In the genomic region with DNA sequence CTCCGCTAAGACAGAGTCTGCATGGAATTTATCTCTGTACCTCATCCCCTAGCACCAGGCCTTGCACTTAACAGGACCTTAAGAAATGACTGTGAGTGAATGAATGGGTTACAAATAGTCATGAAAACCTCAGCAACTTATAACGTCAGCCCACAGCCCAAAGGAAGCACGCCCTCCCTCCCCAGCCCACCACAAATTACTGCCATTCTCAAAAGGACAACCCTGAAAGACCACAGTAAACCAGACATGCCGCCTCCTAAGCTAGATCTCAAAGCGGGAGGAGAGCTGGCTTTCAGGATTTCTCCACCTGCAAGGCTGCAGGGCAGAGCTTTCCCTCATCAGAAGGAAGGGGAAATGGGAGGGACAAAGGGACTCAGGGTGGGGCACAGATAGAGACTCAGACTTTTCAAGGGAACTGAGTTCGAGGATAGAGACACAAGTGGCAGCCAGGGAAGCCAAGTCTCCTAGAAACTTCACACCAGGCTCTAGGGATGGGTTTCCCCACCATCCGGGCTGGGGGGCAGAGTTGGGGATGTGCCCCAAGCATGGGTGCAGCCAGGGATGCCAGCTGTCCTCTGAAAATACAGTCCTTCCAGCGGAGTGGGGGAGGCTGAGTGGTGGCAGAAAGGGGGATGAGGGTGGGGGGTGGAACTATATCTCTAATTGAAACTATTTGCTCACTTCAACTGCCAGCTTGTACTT, we compare ENCODE assay signal across 11 cellular contexts. TPM values are rescaled to one million over a fixed set of nuclear protein-coding genes. Genes with fewer than 3 reads are reported as not detected.
DNase-seq lines count a peak whose midpoint lies in the region; ATAC-seq and TF ChIP-seq lines count a peak whose summit lies in the region.
"Had no signal": no experiment of that assay in that cellular context is flagged by ENCODE, and none has a peak within 500 bp of the region (broad histone marks: within the 10 kb centered on the region; RNA-seq: fewer than 3 reads in every experiment).

No MANE protein-coding gene starts in this region.

- TF ChIP-seq CTCF in left ventricle myocardium inferior (IDR thresholded peaks at IDR 0.05; ENCODE audit: borderline replicate concordance) (no peak), tibial nerve (IDR thresholded peaks at IDR 0.05) (no peak), A673 (conservative IDR thresholded peaks at IDR 0.05; ENCODE audit: low read depth, low read length) (no peak)

- ATAC-seq in activated CD8-positive, alpha-beta T cell treated with anti-CD3 and anti-CD28 coated beads, Interleukin-2, amount 10 ng/mL, durations not matched to agents 7 days and 5 days = peak; percentile 30
- ATAC-seq in HG03571 (IDR thresholded peaks at IDR 0.05; ENCODE audit: unreplicated experiment) (no peak), HG03460 (IDR thresholded peaks at IDR 0.05; ENCODE audit: unreplicated experiment) (no peak)

- H3K36me3 ChIP-seq in left ventricle myocardium inferior = no peaks in the 10 kb centered on the region
- H3K36me3 ChIP-seq in tibial nerve = no peaks in the 10 kb centered on the region
- no peaks in the 10 kb centered on the region for H3K36me3 ChIP-seq in A673 (ENCODE audit: insufficient read depth, low read length, poor library complexity, severe bottlenecking)
- H3K36me3 ChIP-seq: neutrophil had no signal

- intact Hi-C loops in activated naive CD4-positive, alpha-beta T cell treated with anti-CD3 and anti-CD28 coated beads for 36 hours (cut with micrococcal nuclease) = loop anchor here (5.0 to 10.0 kb wide), 2 partner anchors 60 to 222 kb away; a partner anchor contains a TSS
- intact Hi-C loops in left ventricle myocardium inferior (cut with micrococcal nuclease) (no loop called here), A673 (cut with micrococcal nuclease; ENCODE audit: unreplicated experiment) (no loop called here)

- no TSS peak for BruUV-seq in A673 (replicated peaks; lab: Mats Ljungman, UMichigan)

- no peaks in the 10 kb centered on the region for H3K9me3 ChIP-seq in left ventricle myocardium inferior (replicated peaks)
- H3K9me3 ChIP-seq in tibial nerve = no peaks in the 10 kb centered on the region
- no peaks in the 10 kb centered on the region for H3K9me3 ChIP-seq in A673 (ENCODE audit: low read depth, low read length, poor library complexity, severe bottlenecking)
- H3K9me3 ChIP-seq: neutrophil had no signal

- CTCF ChIA-PET in activated naive CD4-positive, alpha-beta T cell treated with anti-CD3 and anti-CD28 coated beads for 36 hours (lab: Charles Lee) = interaction anchor here (1.0 to 1.1 kb wide), 2 partner anchors 54 to 114 kb away, joined by 3 to 4 read pairs; no protein-coding TSS in a partner anchor
- CTCF ChIA-PET in activated CD8-positive, alpha-beta T cell treated with anti-CD3 and anti-CD28 coated beads, Interleukin-2, amount 10 ng/mL, durations not matched to agents 7 days and 5 days (lab: Charles Lee) = interaction anchor here (0.6 to 2.0 kb wide), 6 partner anchors 12 to 171 kb away, joined by 3 to 10 read pairs (median 4); no protein-coding TSS in a partner anchor
- CTCF ChIA-PET in A673 (lab: Charles Lee) = no interaction called here

- no peaks in the 10 kb centered on the region for H3K9me3 Mint-ChIP-seq in activated naive CD4-positive, alpha-beta T cell treated with anti-CD3 and anti-CD28 coated beads for 36 hours
- H3K9me3 Mint-ChIP-seq in activated CD8-positive, alpha-beta T cell treated with anti-CD3 and anti-CD28 coated beads, Interleukin-2, amount 10 ng/mL, durations not matched to agents 7 days and 5 days (ENCODE audit: insufficient read depth) = no peaks in the 10 kb centered on the region

- H3K4me1 Mint-ChIP-seq in activated naive CD4-positive, alpha-beta T cell treated with anti-CD3 and anti-CD28 coated beads for 36 hours (ENCODE audit: low read depth) = peaks cover 74% of the 10 kb centered on the region
- peaks cover 70% of the 10 kb centered on the region for H3K4me1 Mint-ChIP-seq in activated CD8-positive, alpha-beta T cell treated with anti-CD3 and anti-CD28 coated beads, Interleukin-2, amount 10 ng/mL, durations not matched to agents 7 days and 5 days (ENCODE audit: low read depth)

- H3K36me3 Mint-ChIP-seq in activated naive CD4-positive, alpha-beta T cell treated with anti-CD3 and anti-CD28 coated beads for 36 hours (ENCODE audit: low read depth) = no peaks in the 10 kb centered on the region
- no peaks in the 10 kb centered on the region for H3K36me3 Mint-ChIP-seq in activated CD8-positive, alpha-beta T cell treated with anti-CD3 and anti-CD28 coated beads, Interleukin-2, amount 10 ng/mL, durations not matched to agents 7 days and 5 days (ENCODE audit: low read depth)

- H3K4me3 Mint-ChIP-seq in activated naive CD4-positive, alpha-beta T cell treated with anti-CD3 and anti-CD28 coated beads for 36 hours = no peak overlapping the region
- H3K4me3 Mint-ChIP-seq in activated CD8-positive, alpha-beta T cell treated with anti-CD3 and anti-CD28 coated beads, Interleukin-2, amount 10 ng/mL, durations not matched to agents 7 days and 5 days = peak overlapping the region; percentile 66

- H3K4me1 ChIP-seq in left ventricle myocardium inferior (peaks cover 67% of the 10 kb centered on the region), tibial nerve (peaks cover 0 to 64% (median 32%) of the 10 kb centered on the region in 4 donors), A673 (ENCODE audit: insufficient read depth, low read length, poor library complexity, severe bottlenecking) (peaks cover 7% of the 10 kb centered on the region)

- no peak for DNase-seq in activated naive CD4-positive, alpha-beta T cell treated with anti-CD3 and anti-CD28 coated beads for 36 hours
- no peak for DNase-seq in activated naive CD4-positive, alpha-beta T cell treated with anti-CD3 and anti-CD28 coated beads, Interleukin-2, amount 50 U/mL, for 16 hours
- DNase-seq in activated CD8-positive, alpha-beta T cell treated with anti-CD3 and anti-CD28 coated beads, Interleukin-2, amount 10 ng/mL, durations not matched to agents 7 days and 5 days = peak; percentile 79
- DNase-seq in left ventricle myocardium inferior (no peak), tibial nerve (ENCODE audit: low spot score in 2 of 2) (no peak), A673 (ENCODE audit: low spot score) (no peak)
- DNase-seq: NCI-H446; stimulated activated CD4-positive, alpha-beta T cell treated with anti-CD3 and anti-CD28 coated beads, Interleukin-4, amount 100 ng/mL, for 1 hour had no signal

- POLR2A ChIA-PET in activated CD8-positive, alpha-beta T cell treated with anti-CD3 and anti-CD28 coated beads, Interleukin-2, amount 10 ng/mL, durations not matched to agents 7 days and 5 days (lab: Charles Lee) = interaction anchor here (1.7 kb wide), 1 partner anchor 58 kb away, joined by 8 read pairs; no protein-coding TSS in a partner anchor
- POLR2A ChIA-PET in A673 (lab: Charles Lee; ENCODE audit: low non-redundant PET) = no interaction called here

- no peaks in the 10 kb centered on the region for H3K27me3 Mint-ChIP-seq in activated naive CD4-positive, alpha-beta T cell treated with anti-CD3 and anti-CD28 coated beads for 36 hours (ENCODE audit: low read depth)
- H3K27me3 Mint-ChIP-seq in activated CD8-positive, alpha-beta T cell treated with anti-CD3 and anti-CD28 coated beads, Interleukin-2, amount 10 ng/mL, durations not matched to agents 7 days and 5 days (ENCODE audit: low read depth) = peaks cover 3% of the 10 kb centered on the region

- TF ChIP-seq EP300 in tibial nerve (IDR thresholded peaks at IDR 0.05) = no peak

- H3K27ac ChIP-seq in left ventricle myocardium inferior (replicated peaks) (peak overlapping the region; percentile 82), tibial nerve (peak overlapping the region in 3 of 4 donors; percentile 47 to 60 (median 56)), A673 (ENCODE audit: low read depth, low read length, poor library complexity, severe bottlenecking) (no peak overlapping the region)
- H3K27ac ChIP-seq: neutrophil had no signal

- no peak overlapping the region for H3K4me3 ChIP-seq in left ventricle myocardium inferior
- H3K4me3 ChIP-seq in tibial nerve = no peak overlapping the region
- no peak overlapping the region for H3K4me3 ChIP-seq in A673 (ENCODE audit: low read depth, low read length, poor library complexity, severe bottlenecking)

- H3K27me3 ChIP-seq in left ventricle myocardium inferior (ENCODE audit: low read depth) (peaks cover 49% of the 10 kb centered on the region), tibial nerve (peaks cover 0 to 4% of the 10 kb centered on the region in 2 donors), A673 (replicated peaks; ENCODE audit: insufficient read depth, low read depth, low read length, poor library complexity) (no peaks in the 10 kb centered on the region)

- WGBS in tibial nerve, 2 donors = 51 to 59% methylated on average over 8 of the region's 8 CpGs

- peak overlapping the region; percentile 47 for H3K27ac Mint-ChIP-seq in activated naive CD4-positive, alpha-beta T cell treated with anti-CD3 and anti-CD28 coated beads for 36 hours
- peak overlapping the region; percentile 92 for H3K27ac Mint-ChIP-seq in activated CD8-positive, alpha-beta T cell treated with anti-CD3 and anti-CD28 coated beads, Interleukin-2, amount 10 ng/mL, durations not matched to agents 7 days and 5 days

- TF ChIP-seq POLR2A in tibial nerve (IDR thresholded peaks at IDR 0.05) = no peak

RNA-seq across cellular contexts. Expression of a gene that starts 56.7 kb away (rescaled TPM):
- total RNA-seq in activated naive CD4-positive, alpha-beta T cell treated with anti-CD3 and anti-CD28 coated beads for 36 hours = 1 to 10 TPM; 1.2 to 1.4 TPM
- total RNA-seq in activated CD8-positive, alpha-beta T cell treated with anti-CD3 and anti-CD28 coated beads, Interleukin-2, amount 10 ng/mL, durations not matched to agents 7 days and 5 days = 1 to 10 TPM; 3.3 to 3.9 TPM
- total RNA-seq in left ventricle myocardium inferior (12.2 TPM), tibial nerve (10 to 100 TPM; 34.1 to 95.1 (median 42.4) TPM), A673 (2021) (0.28 and 0.75 TPM in 2 replicates)
